ENCODE assay signal across 1 cellular context in genomic region chr14:75513911-75514672, GRCh38.
TF ChIP-seq lines count a peak whose summit lies in the region.

No MANE protein-coding gene starts in this region.

TF ChIP-seq in GM12878, 131 proteins besides CTCF, POLR2A, EP300 and RAD21 (continued from another document):
- TF ChIP-seq, protein P1, sequence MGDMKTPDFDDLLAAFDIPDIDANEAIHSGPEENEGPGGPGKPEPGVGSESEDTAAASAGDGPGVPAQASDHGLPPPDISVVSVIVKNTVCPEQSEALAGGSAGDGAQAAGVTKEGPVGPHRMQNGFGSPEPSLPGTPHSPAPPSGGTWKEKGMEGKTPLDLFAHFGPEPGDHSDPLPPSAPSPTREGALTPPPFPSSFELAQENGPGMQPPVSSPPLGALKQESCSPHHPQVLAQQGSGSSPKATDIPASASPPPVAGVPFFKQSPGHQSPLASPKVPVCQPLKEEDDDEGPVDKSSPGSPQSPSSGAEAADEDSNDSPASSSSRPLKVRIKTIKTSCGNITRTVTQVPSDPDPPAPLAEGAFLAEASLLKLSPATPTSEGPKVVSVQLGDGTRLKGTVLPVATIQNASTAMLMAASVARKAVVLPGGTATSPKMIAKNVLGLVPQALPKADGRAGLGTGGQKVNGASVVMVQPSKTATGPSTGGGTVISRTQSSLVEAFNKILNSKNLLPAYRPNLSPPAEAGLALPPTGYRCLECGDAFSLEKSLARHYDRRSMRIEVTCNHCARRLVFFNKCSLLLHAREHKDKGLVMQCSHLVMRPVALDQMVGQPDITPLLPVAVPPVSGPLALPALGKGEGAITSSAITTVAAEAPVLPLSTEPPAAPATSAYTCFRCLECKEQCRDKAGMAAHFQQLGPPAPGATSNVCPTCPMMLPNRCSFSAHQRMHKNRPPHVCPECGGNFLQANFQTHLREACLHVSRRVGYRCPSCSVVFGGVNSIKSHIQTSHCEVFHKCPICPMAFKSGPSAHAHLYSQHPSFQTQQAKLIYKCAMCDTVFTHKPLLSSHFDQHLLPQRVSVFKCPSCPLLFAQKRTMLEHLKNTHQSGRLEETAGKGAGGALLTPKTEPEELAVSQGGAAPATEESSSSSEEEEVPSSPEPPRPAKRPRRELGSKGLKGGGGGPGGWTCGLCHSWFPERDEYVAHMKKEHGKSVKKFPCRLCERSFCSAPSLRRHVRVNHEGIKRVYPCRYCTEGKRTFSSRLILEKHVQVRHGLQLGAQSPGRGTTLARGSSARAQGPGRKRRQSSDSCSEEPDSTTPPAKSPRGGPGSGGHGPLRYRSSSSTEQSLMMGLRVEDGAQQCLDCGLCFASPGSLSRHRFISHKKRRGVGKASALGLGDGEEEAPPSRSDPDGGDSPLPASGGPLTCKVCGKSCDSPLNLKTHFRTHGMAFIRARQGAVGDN (IDR thresholded peaks at IDR 0.05): no peak; the same call in 1 of the 2 replicates
- TF ChIP-seq, protein P2, sequence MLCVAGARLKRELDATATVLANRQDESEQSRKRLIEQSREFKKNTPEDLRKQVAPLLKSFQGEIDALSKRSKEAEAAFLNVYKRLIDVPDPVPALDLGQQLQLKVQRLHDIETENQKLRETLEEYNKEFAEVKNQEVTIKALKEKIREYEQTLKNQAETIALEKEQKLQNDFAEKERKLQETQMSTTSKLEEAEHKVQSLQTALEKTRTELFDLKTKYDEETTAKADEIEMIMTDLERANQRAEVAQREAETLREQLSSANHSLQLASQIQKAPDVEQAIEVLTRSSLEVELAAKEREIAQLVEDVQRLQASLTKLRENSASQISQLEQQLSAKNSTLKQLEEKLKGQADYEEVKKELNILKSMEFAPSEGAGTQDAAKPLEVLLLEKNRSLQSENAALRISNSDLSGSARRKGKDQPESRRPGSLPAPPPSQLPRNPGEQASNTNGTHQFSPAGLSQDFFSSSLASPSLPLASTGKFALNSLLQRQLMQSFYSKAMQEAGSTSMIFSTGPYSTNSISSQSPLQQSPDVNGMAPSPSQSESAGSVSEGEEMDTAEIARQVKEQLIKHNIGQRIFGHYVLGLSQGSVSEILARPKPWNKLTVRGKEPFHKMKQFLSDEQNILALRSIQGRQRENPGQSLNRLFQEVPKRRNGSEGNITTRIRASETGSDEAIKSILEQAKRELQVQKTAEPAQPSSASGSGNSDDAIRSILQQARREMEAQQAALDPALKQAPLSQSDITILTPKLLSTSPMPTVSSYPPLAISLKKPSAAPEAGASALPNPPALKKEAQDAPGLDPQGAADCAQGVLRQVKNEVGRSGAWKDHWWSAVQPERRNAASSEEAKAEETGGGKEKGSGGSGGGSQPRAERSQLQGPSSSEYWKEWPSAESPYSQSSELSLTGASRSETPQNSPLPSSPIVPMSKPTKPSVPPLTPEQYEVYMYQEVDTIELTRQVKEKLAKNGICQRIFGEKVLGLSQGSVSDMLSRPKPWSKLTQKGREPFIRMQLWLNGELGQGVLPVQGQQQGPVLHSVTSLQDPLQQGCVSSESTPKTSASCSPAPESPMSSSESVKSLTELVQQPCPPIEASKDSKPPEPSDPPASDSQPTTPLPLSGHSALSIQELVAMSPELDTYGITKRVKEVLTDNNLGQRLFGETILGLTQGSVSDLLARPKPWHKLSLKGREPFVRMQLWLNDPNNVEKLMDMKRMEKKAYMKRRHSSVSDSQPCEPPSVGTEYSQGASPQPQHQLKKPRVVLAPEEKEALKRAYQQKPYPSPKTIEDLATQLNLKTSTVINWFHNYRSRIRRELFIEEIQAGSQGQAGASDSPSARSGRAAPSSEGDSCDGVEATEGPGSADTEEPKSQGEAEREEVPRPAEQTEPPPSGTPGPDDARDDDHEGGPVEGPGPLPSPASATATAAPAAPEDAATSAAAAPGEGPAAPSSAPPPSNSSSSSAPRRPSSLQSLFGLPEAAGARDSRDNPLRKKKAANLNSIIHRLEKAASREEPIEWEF (IDR thresholded peaks at IDR 0.05; ENCODE audit: insufficient replicate concordance, low read depth, low read length): no peak
- TF ChIP-seq SPI1 (IDR thresholded peaks at IDR 0.05; ENCODE audit: borderline replicate concordance, insufficient read depth, low read depth, low read length): peak; percentile 5; the same call in 1 of the 2 replicates
- TF ChIP-seq SMARCA5 (IDR thresholded peaks at IDR 0.05): peak; percentile 64
- 0 out of 2 replicates have a peak, but pooled peaks have one; percentile 14 for TF ChIP-seq NBN (IDR thresholded peaks at IDR 0.05)
- peak; percentile 54; the same call in 1 of the 2 replicates for TF ChIP-seq ZNF217 (IDR thresholded peaks at IDR 0.05)
- TF ChIP-seq RELA (IDR thresholded peaks at IDR 0.05; ENCODE audit: borderline replicate concordance, partially characterized antibody): peak; percentile 65
- peak; percentile 59 for TF ChIP-seq BCL3 (IDR thresholded peaks at IDR 0.05; ENCODE audit: borderline replicate concordance, insufficient read depth, low read depth, low read length, poor library complexity, severe bottlenecking)
- TF ChIP-seq EGR1 (IDR thresholded peaks at IDR 0.05; ENCODE audit: borderline replicate concordance in 1 of 2, low read depth in 2 of 2, low read length in 2 of 2): peak in 1 of 2 experiments; percentile 45; a peak in 1 of 3 replicates
- TF ChIP-seq IRF3 (IDR thresholded peaks at IDR 0.05): no peak
